ENCODE assay signal across 18 cellular contexts in the genomic region with DNA sequence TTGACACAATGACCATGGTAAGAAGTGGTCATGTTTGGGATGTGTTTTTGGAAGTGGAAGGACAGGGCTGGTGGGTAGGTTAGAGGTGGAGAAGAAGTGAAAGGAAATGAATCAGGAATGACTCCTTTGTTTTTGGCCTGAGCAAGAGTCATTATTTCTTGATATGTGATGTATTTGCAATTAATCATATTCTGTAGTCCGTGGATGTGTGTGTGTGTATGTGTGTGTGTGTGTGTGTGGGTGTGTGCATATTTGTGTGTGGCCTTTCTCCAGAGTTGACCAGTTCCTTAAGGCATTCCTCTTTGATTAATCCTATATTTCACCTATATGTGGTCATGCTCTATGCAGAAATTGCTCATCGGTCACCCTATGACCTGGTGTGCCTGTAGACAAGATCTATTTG.
DNase-seq lines count a peak whose midpoint lies in the region; TF ChIP-seq lines count a peak whose summit lies in the region.
"Had no signal": no experiment of that assay in that cellular context is flagged by ENCODE, and none has a peak within 500 bp of the region (broad histone marks: within the 10 kb centered on the region; RNA-seq: fewer than 3 reads in every experiment).

No MANE protein-coding gene starts in this region.

- WGBS in mesenchymal stem cell, result 11% methylated on average over 1 of the region's 2 CpGs
- 78 to 93% (median 91%) methylated on average over 2 of the region's 2 CpGs for WGBS in ovary, 3 donors

- peak overlapping the region; percentile 26 to 70 for H3K18ac ChIP-seq in mesenchymal stem cell (ENCODE audit: low read depth in 1 of 2, low read length in 2 of 2)

- peak overlapping the region; percentile 68 for H3K27ac ChIP-seq in mesenchymal stem cell (ENCODE audit: low read length, poor library complexity, severe bottlenecking)
- no peak overlapping the region for H3K27ac ChIP-seq in ovary
- H3K27ac ChIP-seq: KMS-11, Peyer's patch, thoracic aorta had no signal

- H3K36me3 Mint-ChIP-seq in progenitor cell of endocrine pancreas (ENCODE audit: insufficient read depth), result peaks cover 6% of the 10 kb centered on the region

- peaks cover 16% of the 10 kb centered on the region for H3K4me1 Mint-ChIP-seq in progenitor cell of endocrine pancreas (ENCODE audit: low read depth)

- DNase-seq in AG10803 (ENCODE audit: low read depth) (peak; percentile 62), HT1080 (ENCODE audit: low read depth) (peak; percentile 93), choroid plexus epithelial cell (ENCODE audit: low read depth) (peak; percentile 76), mesenchymal stem cell (peak; percentile 44), KG1 (lab: John Stamatoyannopoulos, UW) (no peak), ovary (no peak), progenitor cell of endocrine pancreas (ENCODE audit: low spot score, unreplicated experiment) (no peak), HuH-7 (ENCODE audit: low spot score) (no peak)
- DNase-seq: activated B cell treated with CpG ODN at 0.5 μM for 24 hours; central memory CD4-positive, alpha-beta T cell; glutamatergic neuron; GOT3; NCI-H2171; Peyer's patch had no signal

- H3K9me3 ChIP-seq in mesenchymal stem cell (ENCODE audit: control insufficient read depth, low read length), result no peaks in the 10 kb centered on the region
- no peaks in the 10 kb centered on the region for H3K9me3 ChIP-seq in ovary
- H3K9me3 ChIP-seq: Peyer's patch, thoracic aorta had no signal

- H3K4me1 ChIP-seq in mesenchymal stem cell (ENCODE audit: control insufficient read depth, insufficient read depth, low read depth, low read length) (peaks cover 11% of the 10 kb centered on the region), ovary (ENCODE audit: insufficient read depth) (no peaks in the 10 kb centered on the region)
- H3K4me1 ChIP-seq: Peyer's patch had no signal

- H3K14ac ChIP-seq in mesenchymal stem cell (ENCODE audit: low read length in 2 of 2), result no peak overlapping the region

- no peak for TF ChIP-seq POLR2A in ovary (IDR thresholded peaks at IDR 0.05)

- intact Hi-C loops in ovary (cut with DNase I), result no loop called here

- H3K9me3 Mint-ChIP-seq in progenitor cell of endocrine pancreas (ENCODE audit: low read depth), result no peaks in the 10 kb centered on the region
- H3K9me3 Mint-ChIP-seq: activated B cell treated with CpG ODN at 0.5 μM for 24 hours; activated T-helper 1 cell treated with anti-CD3 and anti-CD28 coated beads, Interleukin-12 subunit alpha, Interleukin-12 subunit beta, Interleukin-2, Interleukin-4 antibody, amounts not matched to agents 30 ng/mL and 10 ng/mL and 1 ng/mL, durations not matched to agents 14 hours and 24 hours and 36 hours had no signal

- H4K91ac ChIP-seq in mesenchymal stem cell (ENCODE audit: low read length), result no peak overlapping the region

- peaks cover 3% of the 10 kb centered on the region for H3K79me1 ChIP-seq in mesenchymal stem cell (replicated peaks; ENCODE audit: low read length, poor library complexity, severe bottlenecking)

- H3K27ac Mint-ChIP-seq in progenitor cell of endocrine pancreas, result no peak overlapping the region
- H3K27ac Mint-ChIP-seq: activated B cell treated with CpG ODN at 0.5 μM for 24 hours; activated T-helper 1 cell treated with anti-CD3 and anti-CD28 coated beads, Interleukin-12 subunit alpha, Interleukin-12 subunit beta, Interleukin-2, Interleukin-4 antibody, amounts not matched to agents 30 ng/mL and 10 ng/mL and 1 ng/mL, durations not matched to agents 14 hours and 24 hours and 36 hours had no signal

- H2AK5ac ChIP-seq in mesenchymal stem cell (ENCODE audit: low read length, severe bottlenecking), result peak overlapping the region; percentile 39

- H2AFZ ChIP-seq in mesenchymal stem cell (ENCODE audit: low read depth, low read length), result no peak overlapping the region

- H3K36me3 ChIP-seq in mesenchymal stem cell (ENCODE audit: control insufficient read depth in 1 of 2, insufficient read depth in 2 of 2, low read depth in 1 of 2, low read length in 2 of 2) (no peaks in the 10 kb centered on the region), ovary (no peaks in the 10 kb centered on the region)
- H3K36me3 ChIP-seq: Peyer's patch, thoracic aorta had no signal

- TF ChIP-seq EP300 in ovary (IDR thresholded peaks at IDR 0.05), result no peak

- no peak overlapping the region for H3K9ac ChIP-seq in mesenchymal stem cell (ENCODE audit: low read length)
- H3K9ac ChIP-seq: KMS-11 had no signal

- peak overlapping the region; percentile 60 for H4K8ac ChIP-seq in mesenchymal stem cell (ENCODE audit: low read length)

- H2BK15ac ChIP-seq in mesenchymal stem cell (ENCODE audit: low read depth, poor library complexity, severe bottlenecking), result no peak overlapping the region

- H3K4me3 ChIP-seq in AG10803 (ENCODE audit: low read length) (no peak overlapping the region), choroid plexus epithelial cell (ENCODE audit: low read depth, low read length) (no peak overlapping the region), mesenchymal stem cell (ENCODE audit: insufficient read depth in 1 of 2, low read depth in 1 of 2, low read length in 2 of 2) (no peak overlapping the region), ovary (no peak overlapping the region)
- H3K4me3 ChIP-seq: lung, Peyer's patch, thoracic aorta had no signal

- H2BK120ac ChIP-seq in mesenchymal stem cell (ENCODE audit: low read depth, low read length), result no peak overlapping the region

- TF ChIP-seq CTCF in AG10803 (conservative IDR thresholded peaks at IDR 0.05; ENCODE audit: low read length) (no peak), choroid plexus epithelial cell (conservative IDR thresholded peaks at IDR 0.05; ENCODE audit: low read depth, low read length) (no peak), ovary (IDR thresholded peaks at IDR 0.05) (no peak), progenitor cell of endocrine pancreas (IDR thresholded peaks at IDR 0.05; ENCODE audit: unreplicated experiment) (no peak)

- H3K23ac ChIP-seq in mesenchymal stem cell (ENCODE audit: low read length in 2 of 2), result no peak overlapping the region

- no peak overlapping the region for H2BK5ac ChIP-seq in mesenchymal stem cell (ENCODE audit: low read depth, low read length, poor library complexity, severe bottlenecking)

- no peaks in the 10 kb centered on the region for H3K27me3 Mint-ChIP-seq in progenitor cell of endocrine pancreas
- H3K27me3 Mint-ChIP-seq: activated B cell treated with CpG ODN at 0.5 μM for 24 hours had no signal

- H3K4me3 Mint-ChIP-seq in progenitor cell of endocrine pancreas (ENCODE audit: low read depth), result no peak overlapping the region
- H3K4me3 Mint-ChIP-seq: activated B cell treated with CpG ODN at 0.5 μM for 24 hours; activated T-helper 1 cell treated with anti-CD3 and anti-CD28 coated beads, Interleukin-12 subunit alpha, Interleukin-12 subunit beta, Interleukin-2, Interleukin-4 antibody, amounts not matched to agents 30 ng/mL and 10 ng/mL and 1 ng/mL, durations not matched to agents 14 hours and 24 hours and 36 hours had no signal

- peak overlapping the region in 1 of 2 experiments; percentile 30 for H3K4ac ChIP-seq in mesenchymal stem cell (ENCODE audit: low read depth in 1 of 2, low read length in 2 of 2)

- H2BK12ac ChIP-seq in mesenchymal stem cell (ENCODE audit: low read length in 2 of 2), result no peak overlapping the region

- no peak overlapping the region for H3K4me2 ChIP-seq in mesenchymal stem cell (ENCODE audit: low read length, poor library complexity, severe bottlenecking)
- H3K4me2 ChIP-seq: KMS-11 had no signal

- H3K27me3 ChIP-seq in mesenchymal stem cell (ENCODE audit: control insufficient read depth in 1 of 2, insufficient read depth in 1 of 2, low read length in 2 of 2), result no peaks in the 10 kb centered on the region
- no peaks in the 10 kb centered on the region for H3K27me3 ChIP-seq in ovary
- H3K27me3 ChIP-seq: Peyer's patch had no signal

Comparison
In these comparisons a context has a peak if more than half of its experiments do, and no peak if none do; other contexts are left out.
1. DNase-seq: peak in AG10803 (single experiment), HT1080 (single experiment), choroid plexus epithelial cell (single experiment) and mesenchymal stem cell (single experiment); none in KG1 (single experiment), ovary (0 of 5), progenitor cell of endocrine pancreas (single experiment) and HuH-7 (single experiment).